1 cellular context compared by ENCODE assay signal in the genomic region with DNA sequence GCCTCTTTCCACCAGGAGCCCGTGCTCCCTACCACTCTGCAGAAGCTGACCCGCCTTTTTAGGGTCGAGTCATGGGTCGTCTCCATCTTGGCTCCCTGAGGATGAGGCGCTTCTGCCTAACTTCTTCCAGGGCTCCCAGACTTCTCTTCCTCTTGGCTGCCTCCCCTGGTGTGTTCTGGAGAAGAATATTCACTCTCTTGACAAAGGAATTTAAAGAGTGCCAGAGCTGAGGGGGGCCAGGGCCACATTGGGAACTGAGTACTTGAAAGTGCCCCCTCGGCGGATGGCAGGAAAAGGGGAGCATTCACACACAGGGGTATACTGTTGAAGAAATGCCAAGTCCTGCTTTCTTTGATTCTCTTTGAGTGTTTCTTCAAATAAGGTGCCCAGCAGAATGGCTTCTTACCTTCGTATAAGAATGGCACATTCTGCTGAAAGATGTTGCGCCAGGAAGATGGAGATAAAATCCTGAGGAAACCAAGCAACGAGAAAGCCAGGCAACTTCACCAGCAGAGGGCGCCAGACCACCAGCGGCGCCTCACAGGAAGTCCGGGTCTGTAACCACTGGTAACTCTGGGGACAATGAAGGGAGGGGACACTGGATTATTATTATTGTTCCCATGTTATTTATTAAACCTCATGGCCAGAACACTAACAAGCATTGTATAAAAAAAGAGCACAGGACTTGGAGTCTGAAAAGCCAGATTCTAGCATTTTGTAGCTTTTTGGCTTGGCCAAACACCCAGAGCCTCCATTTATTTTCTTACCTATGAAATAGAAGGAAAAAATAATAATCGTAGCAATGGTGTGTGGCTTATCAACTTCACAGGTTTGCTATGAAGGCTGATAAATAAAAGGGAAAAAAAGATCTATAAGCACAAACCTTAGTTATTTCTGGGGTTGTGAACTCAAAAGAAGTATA.
TF ChIP-seq lines count a peak whose summit lies in the region.

No MANE protein-coding gene starts in this region.

TF ChIP-seq in HCT116, 20 proteins besides CTCF, POLR2A, EP300 and RAD21 (continued from another document):
- TF ChIP-seq REST (IDR thresholded peaks at IDR 0.05; ENCODE audit: low read depth) (no peak), ATF3 (IDR thresholded peaks at IDR 0.05) (no peak), TCF7L2 (IDR thresholded peaks at IDR 0.05; ENCODE audit: borderline replicate concordance, extremely low read depth, insufficient read depth, insufficient read length) (no peak), SP1 (IDR thresholded peaks at IDR 0.05; ENCODE audit: low read depth) (no peak), ZBTB33 (IDR thresholded peaks at IDR 0.05; ENCODE audit: extremely low read depth, insufficient replicate concordance, low read length) (no peak), EZH2phosphoT487 (IDR thresholded peaks at IDR 0.05; ENCODE audit: borderline replicate concordance) (no peak), SRF (IDR thresholded peaks at IDR 0.05; ENCODE audit: low read depth) (no peak), ELF1 (IDR thresholded peaks at IDR 0.05; ENCODE audit: borderline replicate concordance, low read depth) (0 out of 2 replicates have a peak, but pooled peaks have one; percentile 26), POLR2AphosphoS5 (IDR thresholded peaks at IDR 0.05; ENCODE audit: low read depth, low read length) (no peak), JUND (IDR thresholded peaks at IDR 0.05) (no peak), EGR1 (IDR thresholded peaks at IDR 0.05; ENCODE audit: low read depth) (no peak), CBX3 (IDR thresholded peaks at IDR 0.05; ENCODE audit: low read depth) (peak; percentile 63; the same call in 1 of the 2 replicates), ZFX (IDR thresholded peaks at IDR 0.05) (no peak), FOSL1 (IDR thresholded peaks at IDR 0.05; ENCODE audit: low read depth) (no peak)
TF ChIP-seq in HCT116: peak in this region for 2.
